Comparison of ENCODE assay signal across 31 cellular contexts in the genomic region with DNA sequence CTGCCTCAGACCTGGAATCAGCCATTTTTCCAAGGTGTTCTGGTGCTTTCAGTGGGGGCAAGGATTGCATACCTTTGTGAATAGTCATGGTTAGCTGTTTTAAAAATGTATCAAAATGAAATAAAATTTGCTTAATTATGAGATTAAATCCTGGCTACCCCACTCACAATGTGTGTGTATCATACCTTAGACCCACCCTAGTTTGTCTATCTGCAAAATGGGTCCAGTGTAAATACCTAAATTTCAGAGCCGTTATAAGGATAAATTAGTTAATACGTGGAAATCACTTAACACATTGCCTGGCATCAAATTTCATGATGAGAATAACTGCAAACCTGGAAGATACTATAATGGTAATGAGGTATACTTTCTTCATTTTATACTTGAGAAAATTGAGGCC. TPM values are rescaled to one million over a fixed set of nuclear protein-coding genes. Genes with fewer than 3 reads are reported as not detected.
"Had no signal": no experiment of that assay in that cellular context is flagged by ENCODE, and none has a peak within 500 bp of the region (broad histone marks: within the 10 kb centered on the region; RNA-seq: fewer than 3 reads in every experiment).

No MANE protein-coding gene starts in this region.

- DNase-seq: stimulated activated CD4-positive, alpha-beta T cell treated with anti-CD3 and anti-CD28 coated beads, Interleukin-2, amount 100 ng/mL, for 48 hours; stimulated activated CD4-positive, alpha-beta T cell treated with anti-CD3 and anti-CD28 coated beads, Interleukin-4, amount 100 ng/mL, for 1 hour; stimulated activated CD4-positive, alpha-beta T cell treated with anti-CD3 and anti-CD28 coated beads, Interleukin-4, amount 100 ng/mL, for 24 hours; stimulated activated CD4-positive, alpha-beta T cell treated with anti-CD3 and anti-CD28 coated beads, Interleukin-4, amount 100 ng/mL, for 4 hours; stimulated activated CD8-positive, alpha-beta memory T cell treated with anti-CD3 and anti-CD28 coated beads, Interleukin-4, amount 100 ng/mL, for 48 hours; stimulated activated naive B cell treated with anti-CD40 and anti-IgM and Interleukin-4, amounts not matched to agents 10 μg/mL and 1 μg/mL and 100 μg/mL, for 72 hours; stimulated activated naive CD4-positive, alpha-beta T cell; stimulated activated naive CD4-positive, alpha-beta T cell treated with Interleukin-2 at 50 U/mL for 16 hours; stimulated activated naive CD8-positive, alpha-beta T cell treated with anti-CD3 and anti-CD28 coated beads, Interleukin-15, amount 100 ng/mL, for 72 hours; stimulated activated naive CD8-positive, alpha-beta T cell treated with anti-CD3 and anti-CD28 coated beads, Interleukin-15, Interleukin-2, amounts not matched to agents 100 U/mL and 50 U/mL, for 24 hours; stomach; substantia nigra; testis; thyroid gland; tibial artery; trophoblast cell; upper lobe of left lung; upper lobe of right lung; uterus had no signal

- H3K4me1 ChIP-seq: testis, uterus had no signal

- FAIRE-seq: urothelium cell line had no signal

- ATAC-seq: stimulated activated effector memory CD8-positive, alpha-beta T cell treated with anti-CD3 and anti-CD28 coated beads, Interleukin-12 subunit alpha, Interleukin-12 subunit beta, amount 100 ng/mL, for 72 hours; stimulated activated memory B cell treated with anti-CD40 and anti-IgM and Interleukin-4, amounts not matched to agents 10 μg/mL and 1 μg/mL and 100 μg/mL, for 72 hours; stimulated activated naive B cell treated with anti-CD40 and anti-IgM and Interleukin-4, amounts not matched to agents 10 μg/mL and 1 μg/mL and 100 μg/mL, for 72 hours; stimulated activated naive CD8-positive, alpha-beta T cell treated with anti-CD3 and anti-CD28 coated beads, Interleukin-15, amount 100 ng/mL, for 72 hours; stimulated activated naive CD8-positive, alpha-beta T cell treated with anti-CD3 and anti-CD28 coated beads, Interleukin-15, Interleukin-2, amounts not matched to agents 100 U/mL and 50 U/mL, for 24 hours; upper lobe of right lung had no signal

- H3K27ac ChIP-seq: stomach, suprapubic skin, testis, thoracic aorta, thyroid gland, tibial artery, tibial nerve, upper lobe of left lung, upper lobe of right lung, uterus, vagina had no signal

- H3K36me3 ChIP-seq: stomach, suprapubic skin, thoracic aorta, thyroid gland, tibial artery, tibial nerve, upper lobe of left lung, upper lobe of right lung, uterus, vagina had no signal

- H3K4me3 ChIP-seq: stomach, suprapubic skin, testis, thoracic aorta, thyroid gland, tibial artery, tibial nerve, upper lobe of left lung, upper lobe of right lung, uterus, vagina had no signal

- H3K27me3 ChIP-seq: testis, thyroid gland, tibial artery, tibial nerve, upper lobe of left lung, uterus, vagina had no signal

- H3K9me3 ChIP-seq: stomach, suprapubic skin, testis, thoracic aorta, thyroid gland, tibial artery, tibial nerve, upper lobe of left lung, upper lobe of right lung, uterus, vagina had no signal

RNA-seq across cellular contexts. Expression of a gene that starts 36.9 kb away (rescaled TPM):
- total RNA-seq: stomach, subcutaneous adipose tissue, suprapubic skin, temporal lobe, testis, thoracic aorta, thyroid gland, tibial nerve, upper lobe of left lung, upper lobe of right lung, ureter, urinary bladder, uterus, vagina had no signal
- polyA plus RNA-seq: stomach, thymus, urinary bladder had no signal
